Comparison of ENCODE assay signal across 8 cellular contexts in the genomic region with DNA sequence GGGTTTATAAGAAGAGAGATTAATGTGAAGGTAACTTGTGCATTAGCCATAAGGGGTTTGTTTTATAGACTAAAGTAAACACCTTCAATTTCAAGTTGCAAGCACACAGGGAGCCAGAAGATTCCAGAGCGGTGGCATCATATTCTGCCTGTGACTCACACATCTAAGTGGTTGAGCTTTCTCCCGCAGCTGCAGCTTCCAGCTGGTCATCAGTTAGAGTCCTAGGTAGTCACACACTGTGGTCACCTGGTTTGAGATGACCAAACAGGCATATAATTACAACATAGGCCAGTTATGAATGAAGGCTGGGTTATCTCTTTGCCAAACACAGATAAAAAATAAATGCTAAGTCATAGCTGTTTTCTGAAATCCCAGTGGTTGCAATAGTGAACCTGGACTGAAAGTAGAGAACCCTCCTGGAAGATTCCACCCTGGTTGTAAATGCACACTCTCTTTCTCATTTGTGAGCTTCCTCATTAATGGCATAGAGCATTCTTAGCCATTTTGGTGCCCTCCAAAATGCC.
A peak's percentile ranks its signal among the peaks of the same experiment; 100 is the strongest.
DNase-seq lines count a peak whose midpoint lies in the region; ATAC-seq, FAIRE-seq and TF ChIP-seq lines count a peak whose summit lies in the region.

No MANE protein-coding gene starts in this region.

- POLR2A ChIA-PET in CD8-positive, alpha-beta T cell (lab: Charles Lee), result no interaction called here

- H3K36me3 Mint-ChIP-seq in CD8-positive, alpha-beta T cell, result peaks cover 18% of the 10 kb centered on the region

- H3K27me3 ChIP-seq in pancreas, result no peaks in the 10 kb centered on the region
- no peaks in the 10 kb centered on the region for H3K27me3 ChIP-seq in CD8-positive, alpha-beta T cell (ENCODE audit: insufficient read depth, low read length)

- no peak overlapping the region for H3K27ac Mint-ChIP-seq in CD8-positive, alpha-beta T cell

- 53 to 68% methylated on average over 2 of the region's 2 CpGs for WGBS in pancreas, 2 donors

- intact Hi-C loops in pancreas (cut with DNase I), result no loop called here
- intact Hi-C loops in CD8-positive, alpha-beta T cell (cut with DNase I, micrococcal nuclease), result no loop called here

- peaks cover 0 to 12% (median 0%) of the 10 kb centered on the region in 3 donors for H3K4me1 ChIP-seq in pancreas
- peaks cover 7% of the 10 kb centered on the region for H3K4me1 ChIP-seq in CD8-positive, alpha-beta T cell (ENCODE audit: insufficient read depth, low read length)

- FAIRE-seq in pancreas (lab: Jason Lieb, UNC), result peak; percentile 20

- ATAC-seq in esophagus mucosa (peak; percentile 92), pancreas (peak; percentile 85 to 95 (median 92)), GM21786 (IDR thresholded peaks at IDR 0.05; ENCODE audit: unreplicated experiment) (no peak), GM21576 (IDR thresholded peaks at IDR 0.05; ENCODE audit: unreplicated experiment) (no peak)
- ATAC-seq in CD8-positive, alpha-beta T cell, result no peak

- H3K9me3 Mint-ChIP-seq in CD8-positive, alpha-beta T cell, result no peaks in the 10 kb centered on the region

- peak; percentile 99 for DNase-seq in ELR (ENCODE audit: low read depth)
- peak; percentile 94 for DNase-seq in NCI-H510A treated with DMSO at 0.1 percent for 48 hours (lab: John Stamatoyannopoulos, UW)
- peak in 4 of 6 donors; percentile 39 to 65 (median 52) for DNase-seq in pancreas
- no peak for DNase-seq in CD8-positive, alpha-beta T cell
- DNase-seq in SKM-1 treated with dmso at 0.1 percent for 144 hours (lab: John Stamatoyannopoulos, UW; ENCODE audit: unreplicated experiment), result no peak

- H3K36me3 ChIP-seq in pancreas, result no peaks in the 10 kb centered on the region
- no peaks in the 10 kb centered on the region for H3K36me3 ChIP-seq in CD8-positive, alpha-beta T cell (ENCODE audit: insufficient read depth, low read length)

- H3K4me1 Mint-ChIP-seq in CD8-positive, alpha-beta T cell (ENCODE audit: low read depth), result peaks cover 31% of the 10 kb centered on the region

- H3K4me3 Mint-ChIP-seq in CD8-positive, alpha-beta T cell, result no peak overlapping the region

- no peaks in the 10 kb centered on the region for H3K9me3 ChIP-seq in pancreas
- no peaks in the 10 kb centered on the region for H3K9me3 ChIP-seq in CD8-positive, alpha-beta T cell (ENCODE audit: low read length)

- CTCF ChIA-PET in CD8-positive, alpha-beta T cell (lab: Charles Lee), result no interaction called here

- no peak for TF ChIP-seq CTCF in pancreas (IDR thresholded peaks at IDR 0.05)
- no peak for TF ChIP-seq CTCF in CD8-positive, alpha-beta T cell (IDR thresholded peaks at IDR 0.05)

- H3K4me3 ChIP-seq in pancreas, result no peak overlapping the region
- H3K4me3 ChIP-seq in CD8-positive, alpha-beta T cell (ENCODE audit: low read depth, low read length), result no peak overlapping the region

- H3K27me3 Mint-ChIP-seq in CD8-positive, alpha-beta T cell (ENCODE audit: low read depth), result no peaks in the 10 kb centered on the region

- H3K27ac ChIP-seq in pancreas, result peak overlapping the region in 2 of 4 donors; percentile 24 to 39
- no peak overlapping the region for H3K27ac ChIP-seq in CD8-positive, alpha-beta T cell (ENCODE audit: low read depth, low read length)

Comparison
In these comparisons a context has a peak if more than half of its experiments do, and no peak if none do; other contexts are left out.
1. DNase-seq: peak in ELR (single experiment), NCI-H510A treated with DMSO at 0.1 percent for 48 hours (single experiment) and pancreas (4 of 6); none in CD8-positive, alpha-beta T cell (0 of 7) and SKM-1 treated with dmso at 0.1 percent for 144 hours (single experiment).
2. ATAC-seq: peak in esophagus mucosa (single experiment) and pancreas (4 of 4); none in CD8-positive, alpha-beta T cell (single experiment), GM21786 (single experiment) and GM21576 (single experiment).